ENCODE assay signal across 20 cellular contexts in the genomic region with DNA sequence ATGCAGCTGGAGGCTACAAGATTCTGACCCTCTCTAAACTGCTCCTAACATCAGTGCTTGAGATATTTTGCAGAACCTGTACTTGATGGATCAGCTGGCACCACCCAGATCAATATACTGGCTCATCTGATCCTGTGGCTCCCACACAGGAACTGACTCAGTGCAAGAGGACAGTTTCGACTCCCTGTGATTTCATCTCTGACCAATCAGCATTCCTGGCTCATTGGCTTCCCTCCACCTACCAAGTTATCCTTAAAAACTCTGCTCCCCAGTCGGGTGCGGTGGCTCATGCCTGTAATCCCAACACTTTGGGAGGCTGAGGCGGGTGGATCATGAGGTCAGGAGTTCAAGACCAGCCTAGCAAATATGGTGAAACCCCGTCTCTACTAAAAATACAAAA. TPM values are rescaled to one million over a fixed set of nuclear protein-coding genes. Genes with fewer than 3 reads are reported as not detected.
"Had no signal": no experiment of that assay in that cellular context is flagged by ENCODE, and none has a peak within 500 bp of the region (broad histone marks: within the 10 kb centered on the region; RNA-seq: fewer than 3 reads in every experiment).

No MANE protein-coding gene starts in this region.

RNA-seq across cellular contexts. Expression of gene AWAT1, which starts 9.1 kb away (rescaled TPM):
- total RNA-seq: kidney, left colon, left lung, liver, lower lobe of right lung, mesothelial cell of epicardium, mononuclear cell, natural killer cell, occipital lobe, osteocyte, posterior vena cava, psoas muscle, sigmoid colon, spleen, subcutaneous adipose tissue, thoracic aorta, upper lobe of right lung had no signal
- polyA plus RNA-seq: immature natural killer cell, liver, psoas muscle, sigmoid colon, small intestine, spleen had no signal

RNA-seq across cellular contexts. Expression of gene P2RY4, which starts 16.4 kb away (rescaled TPM):
- total RNA-seq: mononuclear cell had no signal
- polyA plus RNA-seq: immature natural killer cell, liver had no signal

RNA-seq across cellular contexts. Expression of gene ARR3, which starts 24.5 kb away (rescaled TPM):
- total RNA-seq: kidney, left lung, liver, lower lobe of right lung, mesothelial cell of epicardium, mononuclear cell, natural killer cell, occipital lobe, osteocyte, posterior vena cava, psoas muscle, sigmoid colon, spleen, subcutaneous adipose tissue, suprapubic skin, thoracic aorta, upper lobe of right lung had no signal
- polyA plus RNA-seq: immature natural killer cell, liver, psoas muscle, spleen had no signal

RNA-seq across cellular contexts. Expression of gene RAB41, which starts 38.4 kb away (rescaled TPM):
- total RNA-seq: kidney, left lung, liver, lower lobe of right lung, mesothelial cell of epicardium, mononuclear cell, natural killer cell, occipital lobe, osteocyte, posterior vena cava, psoas muscle, sigmoid colon, spleen, subcutaneous adipose tissue, thoracic aorta, upper lobe of right lung had no signal
- polyA plus RNA-seq: immature natural killer cell, liver, psoas muscle, small intestine, spleen had no signal
